In the genomic region with DNA sequence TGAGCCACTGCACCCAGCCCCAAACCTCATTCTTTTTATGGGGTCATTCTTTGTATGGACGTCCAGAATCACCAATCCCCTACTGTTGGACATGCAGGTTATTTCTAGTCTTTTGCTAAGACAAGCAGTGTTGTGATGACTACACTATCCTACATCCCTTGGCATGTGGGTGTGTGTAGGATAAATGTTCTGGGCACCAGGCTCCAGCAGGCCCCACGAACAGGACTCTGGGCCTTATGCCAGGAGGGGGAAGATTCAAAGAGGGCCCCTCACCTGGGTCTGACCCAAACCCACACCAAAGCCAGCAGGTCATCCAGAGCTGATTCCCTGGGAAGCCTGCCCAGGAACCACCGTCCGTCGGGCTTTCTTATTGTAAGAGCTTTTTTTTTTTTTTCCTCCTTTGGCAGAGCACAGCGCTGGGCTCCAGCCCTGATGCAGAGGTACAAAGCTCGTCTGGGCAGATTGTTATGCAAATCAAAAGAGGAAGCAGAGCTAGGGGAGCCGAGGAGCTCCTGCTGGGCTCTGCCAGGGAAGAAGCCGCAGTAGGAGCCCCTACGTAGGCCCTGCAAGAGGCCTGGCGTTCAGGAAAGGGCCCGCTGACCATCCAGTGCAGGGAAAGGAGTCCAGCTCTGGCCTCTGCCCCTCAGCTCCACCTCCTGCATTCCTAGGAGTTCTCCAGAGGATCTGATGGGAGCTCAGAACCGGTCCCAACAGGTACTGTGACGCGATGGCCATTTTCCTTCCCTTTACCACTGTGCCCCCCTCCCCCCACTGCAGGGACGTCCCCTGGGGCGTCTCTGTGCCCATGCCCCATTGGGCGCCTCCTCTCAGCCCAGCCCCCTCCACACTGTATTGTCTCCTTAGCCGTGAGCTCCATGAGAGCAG, we compare ENCODE assay signal across 9 cellular contexts. TPM values are rescaled to one million over a fixed set of nuclear protein-coding genes. Genes with fewer than 3 reads are reported as not detected.
DNase-seq lines count a peak whose midpoint lies in the region; ATAC-seq and TF ChIP-seq lines count a peak whose summit lies in the region.
"Had no signal": no experiment of that assay in that cellular context is flagged by ENCODE, and none has a peak within 500 bp of the region (broad histone marks: within the 10 kb centered on the region; RNA-seq: fewer than 3 reads in every experiment).

No MANE protein-coding gene starts in this region.

- peak; percentile 85 for ATAC-seq in HG02678 (IDR thresholded peaks at IDR 0.05; ENCODE audit: unreplicated experiment)

- POLR2A ChIA-PET in MCF 10A (lab: Yijun Ruan, JAX) = interaction anchor here (1.0 kb wide), 1 partner anchor 9 kb away, joined by 3 read pairs; no protein-coding TSS in a partner anchor

- no peaks in the 10 kb centered on the region for H3K27me3 Mint-ChIP-seq in MCF 10A (ENCODE audit: insufficient read depth, unreplicated experiment)

- peaks cover 79% of the 10 kb centered on the region for H3K4me1 ChIP-seq in mononuclear cell (ENCODE audit: insufficient read depth, low read length)

- H3K36me3 Mint-ChIP-seq in MCF 10A (ENCODE audit: insufficient read depth, unreplicated experiment) = no peaks in the 10 kb centered on the region

- no peaks in the 10 kb centered on the region for H3K9me3 Mint-ChIP-seq in MCF 10A (ENCODE audit: unreplicated experiment)

- no peaks in the 10 kb centered on the region for H3K9me3 ChIP-seq in mononuclear cell (ENCODE audit: low read depth, low read length)

- H3K27me3 ChIP-seq in mononuclear cell (ENCODE audit: insufficient read depth, low read length) = no peaks in the 10 kb centered on the region

- no TSS peak for BruUV-seq in MCF 10A (replicated peaks; lab: Mats Ljungman, UMichigan)

- CTCF ChIA-PET in MCF 10A (lab: Yijun Ruan, JAX) = interaction anchor here (0.6 to 0.7 kb wide), 3 partner anchors 42 to 768 kb away, joined by 3 to 5 read pairs (median 3); no protein-coding TSS in a partner anchor

- peak; percentile 54 for DNase-seq in activated CD4-positive, alpha-beta T cell treated with anti-CD3 and anti-CD28 coated beads for 48 hours
- DNase-seq in activated CD4-positive, alpha-beta T cell treated with anti-CD3 and anti-CD28 coated beads, Interleukin-2, amount 50 U/mL, for 4 hours = no peak
- peak; percentile 98 for DNase-seq in NCI-H526 treated with DMSO at 0.1 percent for 48 hours (lab: John Stamatoyannopoulos, UW)
- peak; percentile 66 for DNase-seq in MCF 10A (ENCODE audit: unreplicated experiment)
- no peak for DNase-seq in foreskin melanocyte
- DNase-seq in NK-92 (lab: John Stamatoyannopoulos, UW; ENCODE audit: unreplicated experiment) = no peak
- DNase-seq: DND-41 had no signal

- peak overlapping the region; percentile 30 for H3K4me3 ChIP-seq in mononuclear cell (ENCODE audit: low read length)

- H3K4me1 Mint-ChIP-seq in MCF 10A (ENCODE audit: insufficient read depth, unreplicated experiment) = no peaks in the 10 kb centered on the region

- intact Hi-C loops in MCF 10A (cut with micrococcal nuclease) = no loop called here

- no peak for TF ChIP-seq CTCF in MCF 10A (IDR thresholded peaks at IDR 0.05; ENCODE audit: unreplicated experiment)

- H3K27ac Mint-ChIP-seq in MCF 10A (ENCODE audit: low read depth, unreplicated experiment) = no peak overlapping the region

- H3K4me3 Mint-ChIP-seq in MCF 10A (ENCODE audit: unreplicated experiment) = no peak overlapping the region

RNA-seq across cellular contexts. Expression of gene FURIN, which starts 29.0 kb away (rescaled TPM):
- total RNA-seq in MCF 10A (2022) (48.8 and 49.4 TPM in 2 replicates), mononuclear cell (66.7 TPM)

RNA-seq across cellular contexts. Expression of gene FES, which starts 44.9 kb away (rescaled TPM):
- 0.32 and 0.91 TPM in 2 replicates for total RNA-seq in MCF 10A (2022)
- 27.9 TPM for total RNA-seq in mononuclear cell

Comparison
In these comparisons a context has a peak if more than half of its experiments do, and no peak if none do; other contexts are left out.
1. DNase-seq: peak in activated CD4-positive, alpha-beta T cell treated with anti-CD3 and anti-CD28 coated beads for 48 hours (single experiment), NCI-H526 treated with DMSO at 0.1 percent for 48 hours (single experiment) and MCF 10A (single experiment); none in activated CD4-positive, alpha-beta T cell treated with anti-CD3 and anti-CD28 coated beads, Interleukin-2, amount 50 U/mL, for 4 hours (0 of 2), foreskin melanocyte (single experiment) and NK-92 (single experiment).
2. RNA of gene FES, which starts 44.9 kb away (total RNA-seq): 27.9 TPM in mononuclear cell (single experiment); 0.32 to 0.91 TPM in MCF 10A; every median in the first group is over 10 times any median in the second.